In the genomic region with DNA sequence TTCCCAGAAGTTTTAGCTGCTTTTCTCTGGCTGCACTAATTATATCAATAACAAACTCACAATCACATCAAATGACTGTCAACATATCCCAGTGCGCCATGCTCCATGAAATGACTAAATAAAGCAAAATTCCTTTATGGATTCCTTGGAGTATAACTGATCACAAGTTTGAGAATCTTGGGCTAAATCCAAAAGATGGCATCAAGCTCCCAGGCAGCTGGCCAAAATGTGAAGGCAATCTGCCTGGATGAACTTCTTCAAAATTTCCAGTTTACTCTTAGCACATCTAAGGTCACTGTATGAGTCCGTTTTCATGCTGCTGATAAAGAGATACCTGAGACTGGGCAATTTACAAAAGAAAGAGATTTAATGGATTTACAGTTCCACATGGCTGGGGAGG, we compare ENCODE assay signal across 19 cellular contexts.
DNase-seq lines count a peak whose midpoint lies in the region; ATAC-seq and TF ChIP-seq lines count a peak whose summit lies in the region.
"Had no signal": no experiment of that assay in that cellular context is flagged by ENCODE, and none has a peak within 500 bp of the region (broad histone marks: within the 10 kb centered on the region; RNA-seq: fewer than 3 reads in every experiment).

No MANE protein-coding gene starts in this region.

- DNase-seq in GM03348 (ENCODE audit: low spot score) (peak; percentile 40), RWPE2 (ENCODE audit: low spot score) (no peak), epithelial cell of prostate (ENCODE audit: low read depth, low spot score) (no peak), osteocyte (ENCODE audit: extremely low spot score, unreplicated experiment) (no peak), NCI-H524 (lab: John Stamatoyannopoulos, UW) (no peak), sigmoid colon (no peak)
- DNase-seq: activated B cell treated with CpG ODN at 0.5 μM for 24 hours; activated CD8-positive, alpha-beta memory T cell treated with anti-CD3 and anti-CD28 coated beads for 24 hours; activated naive CD8-positive, alpha-beta T cell treated with anti-CD3 and anti-CD28 coated beads, Interleukin-2, amount 10 ng/mL, durations not matched to agents 7 days and 5 days; effector memory CD4-positive, alpha-beta T cell; hypothalamus; kidney; SIG-M5; T-helper 17 cell had no signal

- ATAC-seq in RWPE2 (ENCODE audit: low read depth) (no peak), HG03045 (IDR thresholded peaks at IDR 0.05; ENCODE audit: unreplicated experiment) (no peak)
- ATAC-seq: natural killer cell treated with Interleukin-12 subunit alpha and Interleukin-12 subunit beta and Interleukin-15 and Interleukin-18, amount 100 ng/mL, for 72 hours; T-helper 17 cell had no signal

- WGBS in sigmoid colon, 2 donors: 72 to 85% methylated on average over 2 of the region's 2 CpGs

- peaks cover 3% of the 10 kb centered on the region for H3K9me3 Mint-ChIP-seq in osteocyte (ENCODE audit: unreplicated experiment)
- H3K9me3 Mint-ChIP-seq: activated B cell treated with CpG ODN at 0.5 μM for 24 hours; activated naive CD8-positive, alpha-beta T cell treated with anti-CD3 and anti-CD28 coated beads, Interleukin-2, amount 10 ng/mL, durations not matched to agents 7 days and 5 days; memory B cell; natural killer cell treated with Interleukin-12 subunit alpha and Interleukin-12 subunit beta and Interleukin-15 and Interleukin-18, amount 100 ng/mL, for 72 hours had no signal

- H3K27me3 Mint-ChIP-seq in osteocyte (ENCODE audit: unreplicated experiment): no peaks in the 10 kb centered on the region

- TF ChIP-seq POLR2A in sigmoid colon (IDR thresholded peaks at IDR 0.05): no peak

- intact Hi-C loops in sigmoid colon (cut with DNase I): no loop called here

- H3K4me1 ChIP-seq in RWPE2 (ENCODE audit: insufficient read depth, poor library complexity, severe bottlenecking): peaks cover 16% of the 10 kb centered on the region
- peaks cover 0 to 13% (median 10%) of the 10 kb centered on the region in 4 donors for H3K4me1 ChIP-seq in sigmoid colon

- no peak overlapping the region for H3K4me3 Mint-ChIP-seq in osteocyte (ENCODE audit: unreplicated experiment)
- H3K4me3 Mint-ChIP-seq: activated B cell treated with CpG ODN at 0.5 μM for 24 hours; activated naive CD8-positive, alpha-beta T cell treated with anti-CD3 and anti-CD28 coated beads, Interleukin-2, amount 10 ng/mL, durations not matched to agents 7 days and 5 days; memory B cell; natural killer cell treated with Interleukin-12 subunit alpha and Interleukin-12 subunit beta and Interleukin-15 and Interleukin-18, amount 100 ng/mL, for 72 hours; T-helper 17 cell had no signal

- H3K4me3 ChIP-seq in RWPE2 (ENCODE audit: severe bottlenecking) (no peak overlapping the region), sigmoid colon (no peak overlapping the region)
- H3K4me3 ChIP-seq: BLaER1 treated with 17β-estradiol and CSF1 and Interleukin-3, amounts not matched to agents 10 nM and 100 nM had no signal

- TF ChIP-seq CTCF in RWPE2 (IDR thresholded peaks at IDR 0.05; ENCODE audit: poor library complexity, severe bottlenecking) (no peak), osteocyte (IDR thresholded peaks at IDR 0.05) (no peak), sigmoid colon (IDR thresholded peaks at IDR 0.05) (no peak)

- no peaks in the 10 kb centered on the region for H3K36me3 Mint-ChIP-seq in osteocyte (ENCODE audit: unreplicated experiment)
- H3K36me3 Mint-ChIP-seq: activated naive CD8-positive, alpha-beta T cell treated with anti-CD3 and anti-CD28 coated beads, Interleukin-2, amount 10 ng/mL, durations not matched to agents 7 days and 5 days; memory B cell; natural killer cell treated with Interleukin-12 subunit alpha and Interleukin-12 subunit beta and Interleukin-15 and Interleukin-18, amount 100 ng/mL, for 72 hours had no signal

- no peaks in the 10 kb centered on the region for H3K9me3 ChIP-seq in RWPE2 (ENCODE audit: severe bottlenecking)
- no peaks in the 10 kb centered on the region for H3K9me3 ChIP-seq in sigmoid colon
- H3K9me3 ChIP-seq: BLaER1 treated with 17β-estradiol and CSF1 and Interleukin-3, amounts not matched to agents 10 nM and 100 nM had no signal

- H3K4me1 Mint-ChIP-seq in osteocyte (ENCODE audit: unreplicated experiment): peaks cover 31% of the 10 kb centered on the region

- H3K36me3 ChIP-seq in RWPE2 (ENCODE audit: low read depth): no peaks in the 10 kb centered on the region
- no peaks in the 10 kb centered on the region for H3K36me3 ChIP-seq in sigmoid colon
- H3K36me3 ChIP-seq: BLaER1 treated with 17β-estradiol and CSF1 and Interleukin-3, amounts not matched to agents 10 nM and 100 nM had no signal

- H3K27ac ChIP-seq in RWPE2 (ENCODE audit: poor library complexity, severe bottlenecking) (peak overlapping the region; percentile 33), epithelial cell of prostate (peak overlapping the region; percentile 53), sigmoid colon (no peak overlapping the region)
- H3K27ac ChIP-seq: BLaER1 treated with 17β-estradiol and CSF1 and Interleukin-3, amounts not matched to agents 10 nM and 100 nM; HL-60 had no signal

- no peak for TF ChIP-seq EP300 in sigmoid colon (IDR thresholded peaks at IDR 0.05)

- H3K27ac Mint-ChIP-seq in osteocyte (ENCODE audit: unreplicated experiment): peak overlapping the region; percentile 81
- H3K27ac Mint-ChIP-seq: activated B cell treated with CpG ODN at 0.5 μM for 24 hours; activated naive CD8-positive, alpha-beta T cell treated with anti-CD3 and anti-CD28 coated beads, Interleukin-2, amount 10 ng/mL, durations not matched to agents 7 days and 5 days; memory B cell; natural killer cell treated with Interleukin-12 subunit alpha and Interleukin-12 subunit beta and Interleukin-15 and Interleukin-18, amount 100 ng/mL, for 72 hours; T-helper 17 cell had no signal

- no peaks in the 10 kb centered on the region for H3K27me3 ChIP-seq in RWPE2 (ENCODE audit: insufficient read depth, poor library complexity, severe bottlenecking)
- peaks cover 0 to 15% (median 0%) of the 10 kb centered on the region in 3 donors for H3K27me3 ChIP-seq in sigmoid colon
- H3K27me3 ChIP-seq: BLaER1 treated with 17β-estradiol and CSF1 and Interleukin-3, amounts not matched to agents 10 nM and 100 nM had no signal

Comparison
In these comparisons a context has a peak if more than half of its experiments do, and no peak if none do; other contexts are left out.
1. H3K27ac ChIP-seq: peak in RWPE2 (single experiment) and epithelial cell of prostate (single experiment); none in sigmoid colon (0 of 4).